Comparison of ENCODE assay signal across 27 cellular contexts in the genomic region with DNA sequence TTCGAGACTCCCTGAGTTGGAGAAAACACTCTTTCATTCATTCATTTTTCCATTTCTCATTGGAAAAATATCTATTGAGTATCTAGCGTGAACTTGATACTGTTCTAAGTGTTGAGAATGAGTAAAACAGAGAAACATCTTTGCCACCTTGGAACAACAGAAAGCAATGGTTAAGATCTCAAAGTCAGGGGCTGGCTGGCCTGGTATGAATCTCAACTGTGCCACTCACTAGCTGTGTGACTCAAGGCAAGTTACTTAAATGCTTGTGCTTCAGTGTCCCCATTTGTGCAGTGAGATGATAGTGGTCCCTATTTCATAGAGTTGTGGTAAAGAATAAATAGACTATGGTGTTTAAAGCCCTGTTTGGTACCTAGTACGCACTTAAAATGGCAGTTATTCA.
"Had no signal": no experiment of that assay in that cellular context is flagged by ENCODE, and none has a peak within 500 bp of the region (broad histone marks: within the 10 kb centered on the region; RNA-seq: fewer than 3 reads in every experiment).

No MANE protein-coding gene starts in this region.

- H3K27ac ChIP-seq: left lung, lower lobe of right lung, pancreas, prostate gland, skin epidermis, spleen, stomach, testis, thyroid gland, transverse colon, upper lobe of left lung, vagina had no signal

- H3K4me3 Mint-ChIP-seq: naive thymus-derived CD8-positive, alpha-beta T cell; nephron; neural crest cell; stimulated activated naive B cell treated with anti-CD40 and anti-IgM and Interleukin-4, amounts not matched to agents 10 μg/mL and 1 μg/mL and 100 μg/mL, for 72 hours had no signal

- H3K9me3 ChIP-seq: left lung, lower lobe of right lung, pancreas, prostate gland, spleen, stomach, testis, thyroid gland, transverse colon, upper lobe of left lung, vagina had no signal

- H3K4me3 ChIP-seq: left lung, lower lobe of right lung, pancreas, prostate gland, skin epidermis, spleen, stomach, testis, thyroid gland, transverse colon, upper lobe of left lung, vagina had no signal

- H3K4me1 ChIP-seq: pancreas, prostate gland, stomach, testis, thyroid gland, transverse colon had no signal

- DNase-seq: hippocampal formation; kidney; left colon; left lung; lower lobe of right lung; mammary epithelial cell; mesenchymal stem cell; naive thymus-derived CD8-positive, alpha-beta T cell; nucleus accumbens; pancreas; retina; right cardiac atrium; spleen; stimulated activated CD4-positive, alpha-beta T cell treated with anti-CD3 and anti-CD28 coated beads, Interleukin-4, amount 100 ng/mL, for 4 hours; stimulated activated CD8-positive, alpha-beta memory T cell treated with anti-CD3 and anti-CD28 coated beads, Interleukin-4, amount 100 ng/mL, for 48 hours; stimulated activated naive B cell treated with anti-CD40 and anti-IgM and Interleukin-4, amounts not matched to agents 10 μg/mL and 1 μg/mL and 100 μg/mL, for 72 hours; stimulated activated naive CD8-positive, alpha-beta T cell treated with anti-CD3 and anti-CD28 coated beads, Interleukin-15, Interleukin-2, amounts not matched to agents 100 U/mL and 50 U/mL, for 24 hours; stomach; testis; thyroid gland; transverse colon; upper lobe of left lung had no signal

- H3K27me3 ChIP-seq: left lung, pancreas, spleen, stomach, testis, thyroid gland, transverse colon, upper lobe of left lung, vagina had no signal

- H3K27ac Mint-ChIP-seq: naive thymus-derived CD8-positive, alpha-beta T cell; nephron; stimulated activated naive B cell treated with anti-CD40 and anti-IgM and Interleukin-4, amounts not matched to agents 10 μg/mL and 1 μg/mL and 100 μg/mL, for 72 hours had no signal

- H3K36me3 Mint-ChIP-seq: naive thymus-derived CD8-positive, alpha-beta T cell had no signal

- H3K9me3 Mint-ChIP-seq: naive thymus-derived CD8-positive, alpha-beta T cell; nephron; neural crest cell had no signal

- H3K36me3 ChIP-seq: left lung, lower lobe of right lung, pancreas, prostate gland, spleen, stomach, thyroid gland, transverse colon, upper lobe of left lung, vagina had no signal
